8 cellular contexts compared by ENCODE assay signal in the genomic region with DNA sequence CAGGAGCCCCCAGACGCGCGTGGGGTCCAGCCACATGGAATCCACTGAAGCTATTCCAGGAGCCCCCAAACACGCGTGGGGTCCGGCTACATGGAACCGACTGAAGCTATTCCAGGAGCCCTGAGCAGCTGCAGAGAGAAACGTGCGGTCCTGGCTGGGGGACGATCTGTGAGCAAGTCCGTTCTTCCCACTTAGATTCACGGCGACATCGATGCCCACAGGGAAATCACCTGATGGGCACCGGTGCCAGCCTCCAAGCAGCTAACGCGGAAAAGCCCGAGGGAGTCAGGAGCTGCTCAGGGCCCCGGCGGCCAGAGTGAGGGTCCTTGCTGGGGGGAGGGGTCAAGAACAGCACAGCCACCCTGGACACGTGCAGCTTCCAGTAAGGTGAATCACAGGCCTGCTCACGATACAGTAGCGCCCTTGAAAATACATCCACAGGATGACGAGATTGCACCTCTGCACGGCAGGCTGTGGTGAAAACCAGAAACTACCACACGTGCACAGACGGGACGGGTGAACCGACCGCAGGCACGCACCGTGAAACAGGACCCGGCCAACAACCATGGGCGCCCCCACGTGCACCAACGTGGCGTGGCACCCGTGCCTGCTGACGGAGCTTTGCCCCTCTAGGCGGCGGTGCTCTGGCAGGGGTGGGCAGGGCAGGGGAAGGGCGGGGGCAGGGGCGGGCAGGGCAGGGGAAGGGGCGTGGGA.
A peak's percentile ranks its signal among the peaks of the same experiment; 100 is the strongest.
DNase-seq lines count a peak whose midpoint lies in the region; ATAC-seq, FAIRE-seq and TF ChIP-seq lines count a peak whose summit lies in the region.

No MANE protein-coding gene starts in this region.

- POLR2A ChIA-PET in CD4-positive, alpha-beta memory T cell (lab: Charles Lee; ENCODE audit: partially characterized antibody): no interaction called here

- H3K9ac ChIP-seq in kidney (ENCODE audit: low read length in 2 of 2) (no peak overlapping the region), GM23248 (no peak overlapping the region)

- H3K4me1 Mint-ChIP-seq in CD4-positive, alpha-beta memory T cell: peaks cover 0 to 4% (median under 1%) of the 10 kb centered on the region in 4 donors

- no peak overlapping the region for H3K27ac ChIP-seq in 22Rv1
- H3K27ac ChIP-seq in CD4-positive, alpha-beta memory T cell (ENCODE audit: low read depth, low read length): no peak overlapping the region
- H3K27ac ChIP-seq in kidney (ENCODE audit: low read depth in 2 of 2, low read length in 2 of 2): no peak overlapping the region
- no peak overlapping the region for H3K27ac ChIP-seq in GM23248
- H3K27ac ChIP-seq in esophagus squamous epithelium: no peak overlapping the region

- H2AFZ ChIP-seq in GM23248: no peak overlapping the region

- H3K27me3 Mint-ChIP-seq in CD4-positive, alpha-beta memory T cell: no peaks in the 10 kb centered on the region

- no peak for FAIRE-seq in kidney (lab: Jason Lieb, UNC)

- no peak overlapping the region for H3K4me3 ChIP-seq in CD4-positive, alpha-beta memory T cell (ENCODE audit: low read length in 2 of 2)
- no peak overlapping the region for H3K4me3 ChIP-seq in kidney (ENCODE audit: low read length in 2 of 2)
- no peak overlapping the region for H3K4me3 ChIP-seq in GM23248
- no peak overlapping the region for H3K4me3 ChIP-seq in esophagus squamous epithelium

- CTCF ChIA-PET in CD4-positive, alpha-beta memory T cell (lab: Charles Lee; ENCODE audit: partially characterized antibody): no interaction called here

- no peaks in the 10 kb centered on the region for H3F3A ChIP-seq in GM23248 (ENCODE audit: insufficient read depth)

- in situ Hi-C loops in GM23248 (cut with MboI): no loop called here

- ATAC-seq in SK-N-SH treated with all-trans-retinoic acid at 6 μM for 48 hours: peak; percentile 65
- ATAC-seq in GM21619 (IDR thresholded peaks at IDR 0.05; ENCODE audit: unreplicated experiment): no peak

- H3K27me3 ChIP-seq in CD4-positive, alpha-beta memory T cell (ENCODE audit: insufficient read depth, low read length): no peaks in the 10 kb centered on the region
- H3K27me3 ChIP-seq in GM23248 (replicated peaks; ENCODE audit: insufficient read depth) (no peaks in the 10 kb centered on the region), esophagus squamous epithelium (no peaks in the 10 kb centered on the region)

- no peaks in the 10 kb centered on the region for H3K36me3 ChIP-seq in CD4-positive, alpha-beta memory T cell (ENCODE audit: insufficient read depth, low read length)
- H3K36me3 ChIP-seq in kidney (ENCODE audit: control insufficient read depth in 1 of 2, insufficient read depth in 2 of 2, low read length in 2 of 2) (peaks cover 0 to 2% of the 10 kb centered on the region in 2 donors), GM23248 (ENCODE audit: low read depth) (no peaks in the 10 kb centered on the region), esophagus squamous epithelium (peaks cover 0 to 31% (median 0%) of the 10 kb centered on the region in 3 donors)

- intact Hi-C loops in CD4-positive, alpha-beta memory T cell (cut with micrococcal nuclease): no loop called here
- intact Hi-C loops in kidney (cut with DNase I) (no loop called here), esophagus squamous epithelium (cut with DNase I) (no loop called here)

- H3K9me3 ChIP-seq in CD4-positive, alpha-beta memory T cell (ENCODE audit: control insufficient read depth in 1 of 2, low read length in 2 of 2): no peaks in the 10 kb centered on the region
- H3K9me3 ChIP-seq in kidney (ENCODE audit: control insufficient read depth in 1 of 2, low read length in 2 of 2): peaks cover 0 to under 1% of the 10 kb centered on the region in 2 donors
- no peaks in the 10 kb centered on the region for H3K9me3 ChIP-seq in GM23248 (ENCODE audit: low read depth)
- H3K9me3 ChIP-seq in esophagus squamous epithelium: no peaks in the 10 kb centered on the region

- peak in 3 of 5 donors; percentile 12 to 21 (median 15) for DNase-seq in CD4-positive, alpha-beta memory T cell
- DNase-seq in kidney: peak; percentile 56
- no peak for DNase-seq in GM23248
- DNase-seq in NCI-H526 treated with DMSO at 0.1 percent for 48 hours (lab: John Stamatoyannopoulos, UW): no peak
- no peak for DNase-seq in esophagus squamous epithelium (lab: John Stamatoyannopoulos, UW)

- TF ChIP-seq POLR2A in esophagus squamous epithelium (IDR thresholded peaks at IDR 0.05): no peak

- H3K9me2 ChIP-seq in GM23248 (ENCODE audit: insufficient read depth): no peaks in the 10 kb centered on the region

- 82 to 83% methylated on average over 40 to 44 of the region's 44 CpGs for WGBS in GM23248 (ENCODE audit: low coverage in 1 of 2, low lambda C conversion rate in 2 of 2, missing lambda C conversion rate in 2 of 2), 2 experiments
- 79 to 85% methylated on average over 10 to 14 of the region's 44 CpGs for WGBS in esophagus squamous epithelium, 2 donors

- H3K36me3 Mint-ChIP-seq in CD4-positive, alpha-beta memory T cell: peaks cover 11 to 28% of the 10 kb centered on the region in 2 donors

- peaks cover 0 to 3% (median 0%) of the 10 kb centered on the region in 8 donors for H3K9me3 Mint-ChIP-seq in CD4-positive, alpha-beta memory T cell

- H3K4me2 ChIP-seq in GM23248 (ENCODE audit: unreplicated experiment): no peak overlapping the region

- H3K4me1 ChIP-seq in CD4-positive, alpha-beta memory T cell (ENCODE audit: insufficient read depth, low read length): no peaks in the 10 kb centered on the region
- H3K4me1 ChIP-seq in kidney (ENCODE audit: control insufficient read depth in 1 of 2, insufficient read depth in 1 of 2, low read depth in 1 of 2, low read length in 2 of 2) (no peaks in the 10 kb centered on the region), GM23248 (ENCODE audit: insufficient read depth) (no peaks in the 10 kb centered on the region), esophagus squamous epithelium (no peaks in the 10 kb centered on the region)

- no peaks in the 10 kb centered on the region for H3K79me2 ChIP-seq in GM23248 (ENCODE audit: insufficient read depth)

- no peaks in the 10 kb centered on the region for H4K20me1 ChIP-seq in GM23248 (ENCODE audit: insufficient read depth)

- TF ChIP-seq CTCF in 22Rv1 (IDR thresholded peaks at IDR 0.05): peak; percentile 78
- no peak for TF ChIP-seq CTCF in kidney (IDR thresholded peaks at IDR 0.05; ENCODE audit: borderline replicate concordance, extremely low read depth, insufficient read depth)
- TF ChIP-seq CTCF in esophagus squamous epithelium (IDR thresholded peaks at IDR 0.05): no peak

- no peak overlapping the region for H3K4me3 Mint-ChIP-seq in CD4-positive, alpha-beta memory T cell

- H3K27ac Mint-ChIP-seq in CD4-positive, alpha-beta memory T cell: no peak overlapping the region

TF ChIP-seq in SK-N-SH treated with all-trans-retinoic acid at 6 μM for 48 hours, 23 proteins besides CTCF, POLR2A, EP300 and RAD21:
- TF ChIP-seq PPARA (CRISPR knock-in tag; IDR thresholded peaks at IDR 0.05; ENCODE audit: borderline replicate concordance): no peak

Comparison
In these comparisons a context has a peak if more than half of its experiments do, and no peak if none do; other contexts are left out.
1. DNase-seq: peak in CD4-positive, alpha-beta memory T cell (3 of 5) and kidney (single experiment); none in GM23248 (single experiment), NCI-H526 treated with DMSO at 0.1 percent for 48 hours (single experiment) and esophagus squamous epithelium (single experiment).